ENCODE assay signal across 8 cellular contexts in the genomic region with DNA sequence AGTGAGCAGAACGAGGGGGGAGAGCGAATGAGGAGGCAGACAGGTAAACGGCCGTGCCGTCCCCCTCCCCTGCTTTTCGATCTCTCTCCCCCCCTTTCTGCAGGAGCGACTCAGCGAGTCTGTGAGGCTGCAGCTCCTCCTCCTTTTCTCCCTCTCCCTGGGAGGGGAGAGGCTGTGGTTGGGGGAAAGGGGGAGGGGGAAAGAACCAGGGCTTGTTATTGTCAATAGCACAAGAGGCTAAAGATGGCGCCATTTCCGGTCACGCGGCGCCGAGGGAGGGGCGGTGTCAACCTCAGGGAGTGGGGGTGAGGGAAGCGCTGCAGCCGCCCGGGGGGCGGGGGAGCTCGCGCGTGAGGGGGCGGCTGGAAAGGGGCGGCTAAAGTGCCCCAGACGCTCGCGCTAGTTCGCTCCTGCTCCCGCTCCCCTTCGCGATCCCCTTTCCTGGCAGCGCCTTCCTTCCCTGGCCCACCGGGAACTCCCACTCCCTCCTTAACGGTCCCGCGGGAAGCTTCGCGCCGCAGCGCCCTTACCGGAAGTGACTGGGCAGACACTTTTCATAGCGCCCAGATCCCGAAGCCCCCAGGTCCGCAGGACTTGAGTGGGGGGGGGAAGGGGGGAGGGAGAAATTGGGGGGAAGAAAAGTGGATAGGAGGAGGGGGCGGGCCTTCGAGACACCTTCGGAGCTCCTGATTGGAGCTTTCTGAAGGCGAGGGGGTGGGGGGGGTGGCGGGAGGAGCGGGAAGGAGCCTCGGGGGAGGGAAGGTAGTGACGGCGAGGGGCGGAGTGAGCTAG. TPM values are rescaled to one million over a fixed set of nuclear protein-coding genes. Genes with fewer than 3 reads are reported as not detected.
DNase-seq lines count a peak whose midpoint lies in the region; ATAC-seq and TF ChIP-seq lines count a peak whose summit lies in the region.

CUL4B (minus strand) TSS at position 121 of the 792 bp plus-strand sequence. CDS start 324 bp downstream, outside the sequence.

- H3K4me2 ChIP-seq in osteoblast (ENCODE audit: insufficient read depth, low read length): peak within 1 kb of the TSS; percentile 80

- H3K36me3 Mint-ChIP-seq in activated naive CD8-positive, alpha-beta T cell: peaks cover 2% of the 10 kb centered on the region

- WGBS in testis, 2 donors: 1% methylated on average over 16 to 39 of the region's 54 CpGs

- no peaks in the 10 kb centered on the region for H3K9me3 Mint-ChIP-seq in activated naive CD8-positive, alpha-beta T cell (ENCODE audit: low read depth)

- ATAC-seq in HG02623 (IDR thresholded peaks at IDR 0.05; ENCODE audit: unreplicated experiment): peak; percentile 84

- no peaks in the 10 kb centered on the region for H4K20me1 ChIP-seq in osteoblast (ENCODE audit: insufficient read depth, low read length)

- H3K4me3 ChIP-seq in osteoblast (ENCODE audit: insufficient read depth, low read length) (peak within 1 kb of the TSS; percentile 79), testis (peak within 1 kb of the TSS; percentile 58 to 72)

- peak within 1 kb of the TSS; percentile 70 for H2AFZ ChIP-seq in osteoblast (ENCODE audit: low read length)

- H3K36me3 ChIP-seq in osteoblast (ENCODE audit: insufficient read depth, low read length): peaks cover 6% of the 10 kb centered on the region
- H3K36me3 ChIP-seq in testis (ENCODE audit: low read depth, missing control alignments): no peaks in the 10 kb centered on the region

- H3K4me1 Mint-ChIP-seq in activated naive CD8-positive, alpha-beta T cell (ENCODE audit: low read depth): peaks cover 34% of the 10 kb centered on the region

- peak within 1 kb of the TSS; percentile 98 for H3K4me3 Mint-ChIP-seq in activated naive CD8-positive, alpha-beta T cell

- DNase-seq in GM10248 (ENCODE audit: extremely low spot score): peak; percentile 82
- DNase-seq in NCI-H1105 (lab: John Stamatoyannopoulos, UW): peak; percentile 90
- DNase-seq in SKM-1 treated with dmso at 0.1 percent for 144 hours (lab: John Stamatoyannopoulos, UW; ENCODE audit: unreplicated experiment): peak; percentile 62
- peak; percentile 93 for DNase-seq in glomerular visceral epithelial cell (ENCODE audit: extremely low spot score)
- peak; percentile 91 for DNase-seq in osteoblast (ENCODE audit: insufficient read length, low spot score, missing footprints)
- DNase-seq in testis: peak; percentile 96

- no peaks in the 10 kb centered on the region for H3K27me3 Mint-ChIP-seq in activated naive CD8-positive, alpha-beta T cell

- H3K9me3 ChIP-seq in osteoblast (ENCODE audit: low read depth, low read length) (no peaks in the 10 kb centered on the region), testis (no peaks in the 10 kb centered on the region)

- H3K27ac ChIP-seq in osteoblast (ENCODE audit: low read depth, low read length) (peak within 1 kb of the TSS; percentile 92), testis (peak within 1 kb of the TSS; percentile 93 to 95)

- intact Hi-C loops in testis (cut with DNase I; ENCODE audit: low total_unique reads): no loop called here

- peaks cover 43% of the 10 kb centered on the region for H3K79me2 ChIP-seq in osteoblast (ENCODE audit: insufficient read depth, low read length)

- H3K27ac Mint-ChIP-seq in activated naive CD8-positive, alpha-beta T cell: peak within 1 kb of the TSS; percentile 98

- no peak for TF ChIP-seq POLR2A in testis (IDR thresholded peaks at IDR 0.05)

- no peak for TF ChIP-seq CTCF in GM10248 (IDR thresholded peaks at IDR 0.05; ENCODE audit: control extremely low read depth, extremely low read depth, low read depth, missing control alignments)
- no peak for TF ChIP-seq CTCF in osteoblast (IDR thresholded peaks at IDR 0.05; ENCODE audit: extremely low read depth, low read depth, low read length)
- no peak for TF ChIP-seq CTCF in testis (IDR thresholded peaks at IDR 0.05)

- no peaks in the 10 kb centered on the region for H3K27me3 ChIP-seq in osteoblast (ENCODE audit: insufficient read depth, low read length)
- no peaks in the 10 kb centered on the region for H3K27me3 ChIP-seq in testis

- CTCF ChIA-PET in GM10248 (lab: Yijun Ruan, JAX): interaction anchor here (0.7 to 1.2 kb wide), 2 partner anchors 9 to 26 kb away, joined by 3 read pairs; no protein-coding TSS in a partner anchor

- POLR2A ChIA-PET in GM10248 (lab: Yijun Ruan, JAX): interaction anchor here (0.6 to 1.0 kb wide), 4 partner anchors 43 to 889 kb away, joined by 3 to 4 read pairs (median 4); partner anchors contain the start of gene MCTS1

- H3K4me1 ChIP-seq in osteoblast (ENCODE audit: insufficient read depth, low read length): peaks cover 3% of the 10 kb centered on the region
- H3K4me1 ChIP-seq in testis: peaks cover 6% of the 10 kb centered on the region

RNA-seq across cellular contexts. Expression of gene CUL4B, which starts in this region (rescaled TPM):
- total RNA-seq in osteoblast (76.0 TPM in 2 replicates), testis (100 to 1,000 TPM; 111 to 123 TPM)
- 62.0 TPM for polyA plus RNA-seq in testis (ENCODE audit: insufficient read depth, low read depth, low replicate concordance)

Comparison
In these comparisons a context has a peak if more than half of its experiments do, and no peak if none do; other contexts are left out.
1. Peak in every context shown above with its lines: DNase-seq, ATAC-seq, H3K4me3 ChIP-seq and H3K27ac ChIP-seq.